ENCODE assay signal across 22 cellular contexts in the genomic region with DNA sequence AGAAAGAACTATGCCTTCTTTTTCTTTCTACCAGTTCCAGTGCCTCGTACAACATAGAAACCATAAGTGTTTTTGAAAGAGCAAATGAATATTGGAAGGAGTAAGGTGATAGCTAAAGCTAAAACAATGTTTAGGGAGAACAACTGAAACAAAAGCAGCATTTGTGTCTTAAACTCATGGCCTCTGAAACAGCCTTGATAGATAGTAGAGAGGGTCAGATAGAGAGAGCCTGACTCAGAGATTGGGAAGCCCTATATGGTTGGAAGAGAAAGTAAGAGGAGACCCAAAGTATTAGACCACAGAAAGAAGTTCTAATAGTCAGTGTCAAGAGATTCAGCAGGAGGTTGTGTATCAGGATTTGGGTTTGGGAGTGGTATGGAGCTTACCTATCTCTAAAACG.
DNase-seq lines count a peak whose midpoint lies in the region; ATAC-seq, FAIRE-seq and TF ChIP-seq lines count a peak whose summit lies in the region.
"Had no signal": no experiment of that assay in that cellular context is flagged by ENCODE, and none has a peak within 500 bp of the region (broad histone marks: within the 10 kb centered on the region; RNA-seq: fewer than 3 reads in every experiment).

No MANE protein-coding gene starts in this region.

- no peaks in the 10 kb centered on the region for H3K79me2 ChIP-seq in astrocyte (ENCODE audit: insufficient read depth, low read length)

- FAIRE-seq in astrocyte (lab: Jason Lieb, UNC) = no peak
- FAIRE-seq: endometrium, HTR-8/SVneo had no signal

- CTCF ChIA-PET in AG04450 (lab: Charles Lee) = interaction anchor here (0.7 to 1.7 kb wide), 4 partner anchors 33 to 555 kb away, joined by 3 to 8 read pairs (median 4); no protein-coding TSS in a partner anchor
- CTCF ChIA-PET in activated CD8-positive, alpha-beta T cell treated with anti-CD3 and anti-CD28 coated beads, Interleukin-2, amount 10 ng/mL, durations not matched to agents 7 days and 5 days (lab: Charles Lee) = no interaction called here
- CTCF ChIA-PET in activated CD4-positive, alpha-beta T cell treated with anti-CD3 and anti-CD28 coated beads, Interleukin-2, amount 10 ng/mL, durations not matched to agents 7 days and 5 days (lab: Charles Lee) = interaction anchor here (0.9 to 2.4 kb wide), 2 partner anchors 12 to 15 kb away, joined by 3 to 7 read pairs; no protein-coding TSS in a partner anchor

- no peaks in the 10 kb centered on the region for H3K36me3 ChIP-seq in astrocyte (ENCODE audit: insufficient read depth, low read length)
- H3K36me3 ChIP-seq: suprapubic skin had no signal

- TF ChIP-seq CTCF in AG04450 (IDR thresholded peaks at IDR 0.05; ENCODE audit: low read depth, low read length) (no peak), astrocyte (IDR thresholded peaks at IDR 0.05; ENCODE audit: insufficient read depth, low read depth, low read length) (no peak)

- H3K27ac ChIP-seq in AG04450 (ENCODE audit: low read depth, low read length) (peak overlapping the region; percentile 74), astrocyte (ENCODE audit: low read depth, low read length) (peak overlapping the region; percentile 98)
- H3K27ac ChIP-seq: suprapubic skin had no signal

- H3K4me1 ChIP-seq in astrocyte (ENCODE audit: insufficient read depth, low read length) = peaks cover 33% of the 10 kb centered on the region
- H3K4me1 ChIP-seq: suprapubic skin had no signal

- H3K27ac Mint-ChIP-seq in astrocyte (ENCODE audit: unreplicated experiment) = peak overlapping the region; percentile 99
- no peak overlapping the region for H3K27ac Mint-ChIP-seq in activated CD8-positive, alpha-beta T cell treated with anti-CD3 and anti-CD28 coated beads, Interleukin-2, amount 10 ng/mL, durations not matched to agents 7 days and 5 days
- no peak overlapping the region for H3K27ac Mint-ChIP-seq in activated CD4-positive, alpha-beta T cell treated with anti-CD3 and anti-CD28 coated beads, Interleukin-2, amount 10 ng/mL, durations not matched to agents 7 days and 5 days
- H3K27ac Mint-ChIP-seq: activated CD8-positive, alpha-beta T cell treated with anti-CD3 and anti-CD28 coated beads for 36 hours; activated naive CD4-positive, alpha-beta T cell treated with anti-CD3 and anti-CD28 coated beads, Interleukin-2, amount 10 ng/mL, durations not matched to agents 7 days and 5 days; GM23338; T-helper 2 cell treated with Interferon-gamma antibody and Interleukin-4, amounts not matched to agents 5 μg/mL and 100 μg/mL, for 36 hours had no signal

- H3K9ac ChIP-seq in astrocyte (ENCODE audit: low read length) = peak overlapping the region; percentile 74

- peaks cover 24% of the 10 kb centered on the region for H3K4me1 Mint-ChIP-seq in astrocyte (ENCODE audit: low read depth, unreplicated experiment)
- no peaks in the 10 kb centered on the region for H3K4me1 Mint-ChIP-seq in activated CD8-positive, alpha-beta T cell treated with anti-CD3 and anti-CD28 coated beads, Interleukin-2, amount 10 ng/mL, durations not matched to agents 7 days and 5 days (ENCODE audit: low read depth)
- H3K4me1 Mint-ChIP-seq in activated CD4-positive, alpha-beta T cell treated with anti-CD3 and anti-CD28 coated beads, Interleukin-2, amount 10 ng/mL, durations not matched to agents 7 days and 5 days = no peaks in the 10 kb centered on the region
- H3K4me1 Mint-ChIP-seq: activated naive CD4-positive, alpha-beta T cell treated with anti-CD3 and anti-CD28 coated beads, Interleukin-2, amount 10 ng/mL, durations not matched to agents 7 days and 5 days; GM23338 had no signal

- H3K9me3 Mint-ChIP-seq in astrocyte (ENCODE audit: unreplicated experiment) = no peaks in the 10 kb centered on the region
- H3K9me3 Mint-ChIP-seq in activated CD8-positive, alpha-beta T cell treated with anti-CD3 and anti-CD28 coated beads, Interleukin-2, amount 10 ng/mL, durations not matched to agents 7 days and 5 days (ENCODE audit: insufficient read depth) = peaks cover 7% of the 10 kb centered on the region
- peaks cover 5% of the 10 kb centered on the region for H3K9me3 Mint-ChIP-seq in activated CD4-positive, alpha-beta T cell treated with anti-CD3 and anti-CD28 coated beads, Interleukin-2, amount 10 ng/mL, durations not matched to agents 7 days and 5 days
- H3K9me3 Mint-ChIP-seq: activated T-cell treated with anti-CD3 and anti-CD28 coated beads, Interleukin-2, amount 50 U/mL, for 4 hours had no signal

- H4K20me1 ChIP-seq in astrocyte (ENCODE audit: insufficient read depth, low read length) = no peaks in the 10 kb centered on the region

- H3K27me3 Mint-ChIP-seq in astrocyte (ENCODE audit: low read depth, unreplicated experiment) = no peaks in the 10 kb centered on the region
- no peaks in the 10 kb centered on the region for H3K27me3 Mint-ChIP-seq in activated CD8-positive, alpha-beta T cell treated with anti-CD3 and anti-CD28 coated beads, Interleukin-2, amount 10 ng/mL, durations not matched to agents 7 days and 5 days (ENCODE audit: low read depth)
- H3K27me3 Mint-ChIP-seq in activated CD4-positive, alpha-beta T cell treated with anti-CD3 and anti-CD28 coated beads, Interleukin-2, amount 10 ng/mL, durations not matched to agents 7 days and 5 days = peaks cover 4% of the 10 kb centered on the region

- no peak for DNase-seq in AG04450 (ENCODE audit: low read depth, low spot score)
- DNase-seq in M059J (ENCODE audit: low read depth) = peak; percentile 49
- DNase-seq in astrocyte (ENCODE audit: low read depth) = peak; percentile 68
- DNase-seq in myocyte (ENCODE audit: low read depth) = peak; percentile 38
- DNase-seq in activated CD8-positive, alpha-beta T cell treated with anti-CD3 and anti-CD28 coated beads, Interleukin-2, amount 10 ng/mL, durations not matched to agents 7 days and 5 days = no peak
- DNase-seq in NCI-H526 (lab: John Stamatoyannopoulos, UW) = no peak
- no peak for DNase-seq in mucosa of gallbladder (ENCODE audit: low spot score)
- DNase-seq in activated CD4-positive, alpha-beta T cell treated with anti-CD3 and anti-CD28 coated beads, Interleukin-2, amount 10 ng/mL, durations not matched to agents 7 days and 5 days = no peak
- DNase-seq: activated CD4-positive, CD25-positive, alpha-beta regulatory T cell; activated CD8-positive, alpha-beta T cell treated with anti-CD3 and anti-CD28 coated beads for 36 hours; activated naive CD4-positive, alpha-beta T cell treated with anti-CD3 and anti-CD28 coated beads, Interleukin-2, amount 10 ng/mL, durations not matched to agents 7 days and 5 days; activated T-cell treated with anti-CD3 and anti-CD28 coated beads, Interleukin-2, amount 50 U/mL, for 4 hours; cortex of kidney; Kasumi-1; left cardiac atrium; NCI-H1105; NCI-H2107 had no signal

- no peak for ATAC-seq in activated CD8-positive, alpha-beta T cell treated with anti-CD3 and anti-CD28 coated beads, Interleukin-2, amount 10 ng/mL, durations not matched to agents 7 days and 5 days
- ATAC-seq: activated CD8-positive, alpha-beta T cell treated with anti-CD3 and anti-CD28 coated beads for 36 hours; activated T-cell treated with anti-CD3 and anti-CD28 coated beads, Interleukin-2, amount 50 U/mL, for 4 hours; GM23338 had no signal

- no peaks in the 10 kb centered on the region for H3K36me3 Mint-ChIP-seq in astrocyte (ENCODE audit: low read depth, unreplicated experiment)
- no peaks in the 10 kb centered on the region for H3K36me3 Mint-ChIP-seq in activated CD8-positive, alpha-beta T cell treated with anti-CD3 and anti-CD28 coated beads, Interleukin-2, amount 10 ng/mL, durations not matched to agents 7 days and 5 days (ENCODE audit: low read depth)
- H3K36me3 Mint-ChIP-seq in activated CD4-positive, alpha-beta T cell treated with anti-CD3 and anti-CD28 coated beads, Interleukin-2, amount 10 ng/mL, durations not matched to agents 7 days and 5 days (ENCODE audit: low read depth) = no peaks in the 10 kb centered on the region
- H3K36me3 Mint-ChIP-seq: activated naive CD4-positive, alpha-beta T cell treated with anti-CD3 and anti-CD28 coated beads, Interleukin-2, amount 10 ng/mL, durations not matched to agents 7 days and 5 days had no signal

- H3K27me3 ChIP-seq in AG04450 (ENCODE audit: control insufficient read depth, insufficient read depth, low read length) (no peaks in the 10 kb centered on the region), astrocyte (ENCODE audit: insufficient read depth, low read length) (no peaks in the 10 kb centered on the region)
- H3K27me3 ChIP-seq: suprapubic skin had no signal

- H3K4me2 ChIP-seq in astrocyte (ENCODE audit: low read length) = peak overlapping the region; percentile 36
- H3K4me2 ChIP-seq: GM23338 had no signal

- POLR2A ChIA-PET in AG04450 (lab: Yijun Ruan, JAX) = interaction anchor here (1.0 kb wide), 1 partner anchor 87 kb away, joined by 3 read pairs; no protein-coding TSS in a partner anchor
- POLR2A ChIA-PET in activated CD8-positive, alpha-beta T cell treated with anti-CD3 and anti-CD28 coated beads, Interleukin-2, amount 10 ng/mL, durations not matched to agents 7 days and 5 days (lab: Charles Lee) = no interaction called here
- POLR2A ChIA-PET in activated CD4-positive, alpha-beta T cell treated with anti-CD3 and anti-CD28 coated beads, Interleukin-2, amount 10 ng/mL, durations not matched to agents 7 days and 5 days (lab: Charles Lee) = no interaction called here

- H3K4me3 ChIP-seq in AG04450 (ENCODE audit: low read depth, low read length) = no peak overlapping the region
- no peak overlapping the region for H3K4me3 ChIP-seq in astrocyte (ENCODE audit: insufficient read depth, low read depth, low read length)
- H3K4me3 ChIP-seq: GM23338, suprapubic skin had no signal

- no peak overlapping the region for H2AFZ ChIP-seq in astrocyte (ENCODE audit: low read depth, low read length)
- H2AFZ ChIP-seq: GM23338 had no signal

- H3K4me3 Mint-ChIP-seq in astrocyte (ENCODE audit: unreplicated experiment) = no peak overlapping the region
- no peak overlapping the region for H3K4me3 Mint-ChIP-seq in activated CD8-positive, alpha-beta T cell treated with anti-CD3 and anti-CD28 coated beads, Interleukin-2, amount 10 ng/mL, durations not matched to agents 7 days and 5 days
- H3K4me3 Mint-ChIP-seq in activated CD4-positive, alpha-beta T cell treated with anti-CD3 and anti-CD28 coated beads, Interleukin-2, amount 10 ng/mL, durations not matched to agents 7 days and 5 days = no peak overlapping the region
- H3K4me3 Mint-ChIP-seq: activated CD8-positive, alpha-beta T cell treated with anti-CD3 and anti-CD28 coated beads for 36 hours; activated naive CD4-positive, alpha-beta T cell treated with anti-CD3 and anti-CD28 coated beads, Interleukin-2, amount 10 ng/mL, durations not matched to agents 7 days and 5 days; activated T-cell treated with anti-CD3 and anti-CD28 coated beads, Interleukin-2, amount 50 U/mL, for 4 hours; GM23338; T-helper 2 cell treated with Interferon-gamma antibody and Interleukin-4, amounts not matched to agents 5 μg/mL and 100 μg/mL, for 36 hours had no signal

- H3K9me3 ChIP-seq in AG04450 (ENCODE audit: control insufficient read depth, insufficient read depth, low read length) = no peaks in the 10 kb centered on the region
- no peaks in the 10 kb centered on the region for H3K9me3 ChIP-seq in astrocyte (ENCODE audit: insufficient read depth, low read depth, low read length)
- H3K9me3 ChIP-seq: suprapubic skin had no signal

Comparison
In these comparisons a context has a peak if more than half of its experiments do, and no peak if none do; other contexts are left out.
1. DNase-seq: peak in M059J (single experiment), astrocyte (single experiment) and myocyte (single experiment); none in AG04450 (single experiment), activated CD8-positive, alpha-beta T cell treated with anti-CD3 and anti-CD28 coated beads, Interleukin-2, amount 10 ng/mL, durations not matched to agents 7 days and 5 days (single experiment), NCI-H526 (0 of 2), mucosa of gallbladder (single experiment) and activated CD4-positive, alpha-beta T cell treated with anti-CD3 and anti-CD28 coated beads, Interleukin-2, amount 10 ng/mL, durations not matched to agents 7 days and 5 days (single experiment).